8 cellular contexts compared by ENCODE assay signal in genomic region chr15:25862469-25863066, GRCh38. TPM values are rescaled to one million over a fixed set of nuclear protein-coding genes. Genes with fewer than 3 reads are reported as not detected.
DNase-seq lines count a peak whose midpoint lies in the region; ATAC-seq and TF ChIP-seq lines count a peak whose summit lies in the region.

No MANE protein-coding gene starts in this region.

- peak overlapping the region; percentile 93 for H3K27ac Mint-ChIP-seq in activated T-helper 17 cell treated with anti-CD3 and anti-CD28 coated beads, Interleukin-2, amount 50 U/mL, for 72 hours

- peaks cover 29% of the 10 kb centered on the region for H3K36me3 Mint-ChIP-seq in activated T-helper 17 cell treated with anti-CD3 and anti-CD28 coated beads, Interleukin-2, amount 50 U/mL, for 72 hours (ENCODE audit: low read depth)

- CTCF ChIA-PET in IMR-90 (lab: Yijun Ruan, JAX): interaction anchor here (1.1 kb wide), 2 partner anchors 23 to 71 kb away, joined by 3 read pairs; no protein-coding TSS in a partner anchor

- no peak overlapping the region for H2BK20ac ChIP-seq in IMR-90 (ENCODE audit: low read depth, low read length)

- H3K9ac ChIP-seq in IMR-90 (ENCODE audit: low read depth, low read length): peak overlapping the region; percentile 78

- TF ChIP-seq POLR2A in IMR-90 (IDR thresholded peaks at IDR 0.05; ENCODE audit: low read depth, low read length) (no peak), heart left ventricle (IDR thresholded peaks at IDR 0.05) (no peak)

- H3K4me1 Mint-ChIP-seq in activated T-helper 17 cell treated with anti-CD3 and anti-CD28 coated beads, Interleukin-2, amount 50 U/mL, for 72 hours: peaks cover 18% of the 10 kb centered on the region

- WGBS in IMR-90 (ENCODE audit: extremely low coverage in 2 of 2, insufficient read length in 1 of 2), 2 experiments: 0% methylated on average over 35 of the region's 62 CpGs; no CpG with 5 or more reads in 1 of the 2 experiments
- WGBS in heart left ventricle, 4 donors: 0 to 2% (median 1%) methylated on average over 9 to 62 of the region's 62 CpGs

- peak overlapping the region; percentile 86 for H3K14ac ChIP-seq in IMR-90 (replicated peaks; ENCODE audit: low read depth, low read length)

- H2AK9ac ChIP-seq in IMR-90 (replicated peaks; ENCODE audit: low read depth, low read length, poor library complexity): peak overlapping the region; percentile 91

- POLR2A ChIA-PET in IMR-90 (lab: Charles Lee; ENCODE audit: unreplicated experiment): interaction anchor here (0.5 kb wide), 1 partner anchor 76 kb away, joined by 3 read pairs; no protein-coding TSS in a partner anchor

- H3K27me3 Mint-ChIP-seq in activated T-helper 17 cell treated with anti-CD3 and anti-CD28 coated beads, Interleukin-2, amount 50 U/mL, for 72 hours: no peaks in the 10 kb centered on the region

- peak overlapping the region; percentile 88 for H2AFZ ChIP-seq in IMR-90 (replicated peaks; ENCODE audit: low read length, poor library complexity)

- in situ Hi-C loops in IMR-90 (cut with MboI; ENCODE audit: low sequenced_read_pairs): no loop called here

- peak overlapping the region in 1 of 2 experiments; percentile 45; a peak in 2 of 4 replicates for H4K8ac ChIP-seq in IMR-90 (ENCODE audit: low read depth in 2 of 2, low read length in 2 of 2)

- H3K18ac ChIP-seq in IMR-90 (ENCODE audit: low read depth, low read length): no peak overlapping the region

- ATAC-seq in IMR-90 (ENCODE audit: low read depth): peak; percentile 39
- ATAC-seq in activated T-helper 17 cell treated with anti-CD3 and anti-CD28 coated beads, Interleukin-2, amount 50 U/mL, for 72 hours (replicated peaks): peak; percentile 50
- ATAC-seq in heart left ventricle: peak in 3 of 4 donors; percentile 19 to 33 (median 31)
- ATAC-seq in HG02642 (IDR thresholded peaks at IDR 0.05; ENCODE audit: poor library complexity, unreplicated experiment): no peak
- no peak for ATAC-seq in HG02981 (IDR thresholded peaks at IDR 0.05; ENCODE audit: unreplicated experiment)
- ATAC-seq in HG02678 (IDR thresholded peaks at IDR 0.05; ENCODE audit: unreplicated experiment): no peak

- H3K4me1 ChIP-seq in IMR-90 (ENCODE audit: control insufficient read depth, insufficient read depth, low read length) (peaks cover 22% of the 10 kb centered on the region), heart left ventricle (peaks cover 0 to 40% (median 6%) of the 10 kb centered on the region in 12 donors)

- TF ChIP-seq CTCF in IMR-90 (conservative IDR thresholded peaks at IDR 0.05; ENCODE audit: low read depth, low read length) (no peak), heart left ventricle (IDR thresholded peaks at IDR 0.05) (no peak), retinal pigment epithelial cell (conservative IDR thresholded peaks at IDR 0.05; ENCODE audit: low read depth, low read length) (no peak)

- no peaks in the 10 kb centered on the region for H3K9me3 Mint-ChIP-seq in activated T-helper 17 cell treated with anti-CD3 and anti-CD28 coated beads, Interleukin-2, amount 50 U/mL, for 72 hours

- peak overlapping the region; percentile 62 for H2BK5ac ChIP-seq in IMR-90 (ENCODE audit: low read depth, low read length, poor library complexity, severe bottlenecking)

- peaks cover 28% of the 10 kb centered on the region for H3K9me1 ChIP-seq in IMR-90 (ENCODE audit: insufficient read depth, low read length)

- H3K9me3 ChIP-seq in IMR-90 (ENCODE audit: control insufficient read depth, insufficient read depth, low read length): no peaks in the 10 kb centered on the region
- H3K9me3 ChIP-seq in heart left ventricle: no peaks in the 10 kb centered on the region

- H2AK5ac ChIP-seq in IMR-90 (ENCODE audit: low read depth, low read length): peak overlapping the region; percentile 1

- H3K23ac ChIP-seq in IMR-90 (ENCODE audit: low read depth, low read length): peak overlapping the region; percentile 94; the same call in 1 of the 2 replicates

- DNase-seq in IMR-90 (no peak), heart left ventricle (no peak), retinal pigment epithelial cell (ENCODE audit: low read depth) (no peak), NCI-H526 treated with DMSO at 0.1 percent for 48 hours (lab: John Stamatoyannopoulos, UW) (no peak)

- H3K27ac ChIP-seq in IMR-90 (ENCODE audit: insufficient read depth, low read length) (peak overlapping the region; percentile 36; the same call in 1 of the 2 replicates), heart left ventricle (peak overlapping the region in 10 of 12 donors; percentile 37 to 70 (median 54))

- H3K79me1 ChIP-seq in IMR-90 (ENCODE audit: low read depth in 1 of 2, low read length in 2 of 2): peaks cover 17 to 67% of the 10 kb centered on the region in 2 experiments; a peak in 3 of 4 replicates

- H3K4me2 ChIP-seq in IMR-90 (ENCODE audit: low read depth, low read length): peak overlapping the region; percentile 81

- H3K36me3 ChIP-seq in IMR-90 (ENCODE audit: control insufficient read depth, insufficient read depth, low read length): peaks cover 1% of the 10 kb centered on the region; the same call in 1 of the 2 replicates
- no peaks in the 10 kb centered on the region for H3K36me3 ChIP-seq in heart left ventricle

- H4K5ac ChIP-seq in IMR-90 (ENCODE audit: low read depth, low read length): no peak overlapping the region

- peak overlapping the region; percentile 68; the same call in 1 of the 2 replicates for H4K91ac ChIP-seq in IMR-90 (ENCODE audit: insufficient read depth, low read depth, low read length)

- peak overlapping the region; percentile 62; the same call in 1 of the 2 replicates for H2BK120ac ChIP-seq in IMR-90 (ENCODE audit: low read depth, low read length)

- peak overlapping the region; percentile 84 for H3K4me3 ChIP-seq in IMR-90 (ENCODE audit: insufficient read depth, low read depth, low read length)
- peak overlapping the region; percentile 15 to 77 (median 61) for H3K4me3 ChIP-seq in heart left ventricle
- peak overlapping the region; percentile 42 for H3K4me3 ChIP-seq in retinal pigment epithelial cell (ENCODE audit: low read length)

- H3K56ac ChIP-seq in IMR-90 (ENCODE audit: extremely low read depth, insufficient read depth, low read length): peak overlapping the region; percentile 61; the same call in 1 of the 2 replicates

- no TSS peak for BruUV-seq in IMR-90 (replicated peaks; lab: Mats Ljungman, UMichigan)

- H2BK15ac ChIP-seq in IMR-90 (ENCODE audit: low read depth, low read length): no peak overlapping the region

- H4K20me1 ChIP-seq in IMR-90 (ENCODE audit: insufficient read depth, low read length): peaks cover 11% of the 10 kb centered on the region; the same call in 1 of the 2 replicates

- no peak for TF ChIP-seq RAD21 in IMR-90 (IDR thresholded peaks at IDR 0.05; ENCODE audit: low read length)

- H3K27me3 ChIP-seq in IMR-90 (ENCODE audit: control insufficient read depth, insufficient read depth, low read length): no peaks in the 10 kb centered on the region
- peaks cover 0 to 30% (median 12%) of the 10 kb centered on the region in 9 donors for H3K27me3 ChIP-seq in heart left ventricle

- dilution Hi-C loops in IMR-90 (cut with HindIII; ENCODE audit: low sequenced_read_pairs, unreplicated experiment): no loop called here

- intact Hi-C loops in IMR-90 (cut with micrococcal nuclease): loop anchor here (1.0 to 5.0 kb wide), 4 partner anchors 12 to 170 kb away; no protein-coding TSS in a partner anchor
- intact Hi-C loops in heart left ventricle (cut with DNase I): loop anchor here in 3 of 10 donors (5.0 to 10.0 kb wide), 3 partner anchors 85 to 128 kb away; no protein-coding TSS in a partner anchor

- peak overlapping the region; percentile 91 for H3K4ac ChIP-seq in IMR-90 (ENCODE audit: low read depth, low read length)

- peak overlapping the region; percentile 99 for H3K4me3 Mint-ChIP-seq in activated T-helper 17 cell treated with anti-CD3 and anti-CD28 coated beads, Interleukin-2, amount 50 U/mL, for 72 hours

TF ChIP-seq in IMR-90, 13 proteins besides CTCF, POLR2A, EP300 and RAD21:
- TF ChIP-seq ELK1 (IDR thresholded peaks at IDR 0.05; ENCODE audit: borderline replicate concordance, low read depth, low read length): no peak
- no peak for TF ChIP-seq SMC3 (IDR thresholded peaks at IDR 0.05; ENCODE audit: low read depth, low read length)
- TF ChIP-seq MXI1 (IDR thresholded peaks at IDR 0.05; ENCODE audit: borderline replicate concordance, low read depth, low read length): 0 out of 2 replicates have a peak, but pooled peaks have one; percentile 0
- TF ChIP-seq NFE2L2 (IDR thresholded peaks at IDR 0.05; ENCODE audit: low read depth, low read length): no peak
- TF ChIP-seq CEBPB (IDR thresholded peaks at IDR 0.05; ENCODE audit: low read depth, low read length): no peak

RNA-seq across cellular contexts. Expression of gene ATP10A, which starts 0.6 kb away (rescaled TPM):
- total RNA-seq in IMR-90 (2012; rRNA removed) (12.8 and 13.8 TPM in 2 replicates), heart left ventricle (1 to 10 TPM in 5 of 9 donors, under 1 TPM in 4; 0.55 to 3.3 (median 1.0) TPM)
- polyA plus RNA-seq in IMR-90 (2012; rRNA removed) (16.0 and 16.9 TPM in 2 replicates), heart left ventricle (1 to 10 TPM in 1 of 2 donors, under 1 TPM in 1; 0.53 to 2.0 TPM)
- 8.3 and 9.4 TPM in 2 replicates for polyA plus RNA-seq in IMR-90 (2012; cell fraction: cytosol; rRNA removed)
- polyA plus RNA-seq in IMR-90 (2012; cell fraction: nucleus; rRNA removed; ENCODE audit: low replicate concordance): 23.5 and 28.3 TPM in 2 replicates
- 10 to 100 TPM; 15.5 to 15.8 TPM for total RNA-seq in activated T-helper 17 cell treated with anti-CD3 and anti-CD28 coated beads, Interleukin-2, amount 50 U/mL, for 72 hours

Comparison
In these comparisons a context has a peak if more than half of its experiments do, and no peak if none do; other contexts are left out.
1. ATAC-seq: peak in IMR-90 (single experiment), activated T-helper 17 cell treated with anti-CD3 and anti-CD28 coated beads, Interleukin-2, amount 50 U/mL, for 72 hours (single experiment) and heart left ventricle (3 of 4); none in HG02642 (single experiment), HG02981 (single experiment) and HG02678 (single experiment).
2. Peak in every context shown above with its lines, with median percentiles within 50 percentile points of each other: H3K4me3 ChIP-seq.